Comparison of ENCODE assay signal across 19 cellular contexts in the genomic region with DNA sequence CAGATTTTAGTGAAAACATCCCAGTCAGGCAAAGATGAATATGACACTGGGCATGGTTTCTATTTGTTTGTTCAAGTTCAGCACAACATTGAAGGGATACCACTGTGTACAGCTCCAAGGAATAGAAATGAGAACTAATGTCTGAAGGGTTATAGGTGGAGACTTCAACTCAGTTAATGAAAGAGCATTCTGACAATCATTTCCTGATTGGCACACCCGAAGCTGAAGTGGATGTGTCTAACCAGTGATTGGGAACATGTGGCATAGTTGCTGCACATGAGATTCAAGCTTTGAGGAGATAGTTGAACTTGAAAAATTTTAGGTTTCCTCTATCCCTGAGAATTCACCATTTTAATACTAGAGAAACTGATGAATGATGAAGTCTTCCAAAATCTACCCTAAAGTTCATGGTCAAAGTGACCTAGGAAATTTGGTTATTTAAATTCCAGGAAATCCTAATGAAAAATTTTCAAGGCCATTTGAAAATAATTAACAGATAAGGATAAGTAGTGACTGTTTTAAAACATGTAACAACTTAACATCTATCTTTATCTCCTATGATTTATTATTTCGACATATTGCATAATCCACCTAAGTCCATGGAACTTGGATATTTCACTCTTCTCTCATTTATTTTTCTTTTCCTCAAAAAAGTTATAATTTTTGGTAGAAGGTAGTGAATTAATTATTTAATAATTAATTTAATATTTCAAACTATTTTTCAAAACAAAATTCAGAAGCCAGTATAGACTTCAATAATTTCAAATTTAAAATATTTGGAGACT. TPM values are rescaled to one million over a fixed set of nuclear protein-coding genes. Genes with fewer than 3 reads are reported as not detected.
"Had no signal": no experiment of that assay in that cellular context is flagged by ENCODE, and none has a peak within 500 bp of the region (broad histone marks: within the 10 kb centered on the region; RNA-seq: fewer than 3 reads in every experiment).

No MANE protein-coding gene starts in this region.

- DNase-seq: central memory CD4-positive, alpha-beta T cell; cortex of kidney; dorsolateral prefrontal cortex; effector CD8-positive, alpha-beta T cell; immature natural killer cell; mammary epithelial cell; occipital lobe; retina; stimulated activated CD4-positive, alpha-beta T cell treated with anti-CD3 and anti-CD28 coated beads, Interleukin-12 subunit alpha, Interleukin-12 subunit beta, amount 100 ng/mL, for 4 hours; stimulated activated naive CD4-positive, alpha-beta T cell treated with Interleukin-2 at 50 U/mL for 16 hours had no signal

- H3K4me3 ChIP-seq: dorsolateral prefrontal cortex, prostate gland had no signal

- H3K4me1 ChIP-seq: parathyroid adenoma, prostate gland had no signal

- H3K36me3 ChIP-seq: prostate gland had no signal

- H3K27ac ChIP-seq: dorsolateral prefrontal cortex, parathyroid adenoma, prostate gland had no signal

- FAIRE-seq: keratinocyte, urothelium cell line had no signal

- H3K9me3 ChIP-seq: prostate gland had no signal

RNA-seq across cellular contexts. Expression of a gene that starts 38.0 kb away (rescaled TPM):
- total RNA-seq: chondrocyte, fibroblast of villous mesenchyme, mesenteric fat pad, prostate gland, sciatic nerve, skeletal muscle tissue had no signal
